In the genomic region with DNA sequence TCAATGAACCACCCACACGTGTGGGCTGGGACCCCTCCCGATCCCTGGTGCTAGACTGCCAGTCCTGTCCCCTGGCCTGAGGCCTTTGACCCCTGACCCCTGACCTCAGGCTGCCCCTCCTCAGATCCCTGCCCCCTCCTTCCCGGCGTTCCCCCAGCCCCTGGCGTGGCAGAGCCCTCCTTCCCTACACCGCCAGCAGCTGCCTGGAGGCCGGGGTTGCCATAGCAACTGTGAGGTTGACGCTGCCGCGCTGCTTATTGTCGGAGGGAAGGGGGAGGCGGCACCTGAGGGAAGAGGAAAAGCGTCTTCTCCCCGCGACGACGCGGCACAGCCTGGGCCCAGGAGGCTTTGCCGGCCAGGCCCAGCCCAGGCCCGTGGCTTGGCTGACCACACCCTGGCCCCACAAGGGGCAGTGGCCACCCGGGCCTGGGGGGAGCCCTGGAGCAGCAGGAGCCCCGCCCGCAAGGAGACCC, we compare ENCODE assay signal across 8 cellular contexts. TPM values are rescaled to one million over a fixed set of nuclear protein-coding genes. Genes with fewer than 3 reads are reported as not detected.
DNase-seq lines count a peak whose midpoint lies in the region; ATAC-seq, FAIRE-seq and TF ChIP-seq lines count a peak whose summit lies in the region.

No MANE protein-coding gene starts in this region.

- peaks cover 2 to 7% of the 10 kb centered on the region in 2 donors for H3K4me1 Mint-ChIP-seq in natural killer cell treated with Interleukin-12 subunit alpha and Interleukin-12 subunit beta and Interleukin-15 and Interleukin-18, amount 100 ng/mL, for 72 hours (ENCODE audit: low read depth in 2 of 2)
- H3K4me1 Mint-ChIP-seq in natural killer cell = peaks cover 0 to 12% of the 10 kb centered on the region in 2 donors
- peaks cover 13% of the 10 kb centered on the region for H3K4me1 Mint-ChIP-seq in activated naive CD4-positive, alpha-beta T cell treated with anti-CD3 and anti-CD28 coated beads for 36 hours (ENCODE audit: low read depth)

- in situ Hi-C loops in K562 (cut with MboI) = no loop called here
- in situ Hi-C loops in transverse colon (cut with MboI; ENCODE audit: low pct_ligation_motif_present in 1 of 4, low pct_unique_long_range_greater_than_20kb in 1 of 4, low sequenced_read_pairs in 3 of 4) = no loop called here

- intact Hi-C loops in natural killer cell (cut with micrococcal nuclease) (no loop called here), K562 (cut with micrococcal nuclease) (no loop called here), transverse colon (cut with DNase I; ENCODE audit: low total_unique reads) (no loop called here)
- intact Hi-C loops in activated naive CD4-positive, alpha-beta T cell treated with anti-CD3 and anti-CD28 coated beads for 36 hours (cut with micrococcal nuclease) = no loop called here

- no peaks in the 10 kb centered on the region for H3K9me3 Mint-ChIP-seq in natural killer cell treated with Interleukin-12 subunit alpha and Interleukin-12 subunit beta and Interleukin-15 and Interleukin-18, amount 100 ng/mL, for 72 hours
- no peaks in the 10 kb centered on the region for H3K9me3 Mint-ChIP-seq in natural killer cell
- H3K9me3 Mint-ChIP-seq in activated naive CD4-positive, alpha-beta T cell treated with anti-CD3 and anti-CD28 coated beads for 36 hours = no peaks in the 10 kb centered on the region

- no TSS peak for BruUV-seq in K562 (replicated peaks; lab: Mats Ljungman, UMichigan)

- no peaks in the 10 kb centered on the region for H3K36me3 Mint-ChIP-seq in natural killer cell treated with Interleukin-12 subunit alpha and Interleukin-12 subunit beta and Interleukin-15 and Interleukin-18, amount 100 ng/mL, for 72 hours
- H3K36me3 Mint-ChIP-seq in natural killer cell = no peaks in the 10 kb centered on the region
- H3K36me3 Mint-ChIP-seq in activated naive CD4-positive, alpha-beta T cell treated with anti-CD3 and anti-CD28 coated beads for 36 hours (ENCODE audit: low read depth) = no peaks in the 10 kb centered on the region

- H3K9ac ChIP-seq in K562 (ENCODE audit: insufficient read depth in 1 of 2, low read depth in 2 of 2, low read length in 2 of 2) = 0 out of 4 replicates have a peak overlapping the region, but pooled peaks of 1 of the 2 experiments have one; percentile 35

- WGBS in K562 (ENCODE audit: insufficient coverage, low coverage, missing lambda C conversion rate) = 4% methylated on average over 11 of the region's 23 CpGs
- 39% methylated on average over 20 of the region's 23 CpGs; no CpG with 5 or more reads in 1 of the 2 donors for WGBS in transverse colon (ENCODE audit: low coverage in 1 of 2), 2 donors

- no peak overlapping the region for H3K4me3 Mint-ChIP-seq in natural killer cell treated with Interleukin-12 subunit alpha and Interleukin-12 subunit beta and Interleukin-15 and Interleukin-18, amount 100 ng/mL, for 72 hours
- H3K4me3 Mint-ChIP-seq in natural killer cell = no peak overlapping the region
- H3K4me3 Mint-ChIP-seq in activated naive CD4-positive, alpha-beta T cell treated with anti-CD3 and anti-CD28 coated beads for 36 hours = no peak overlapping the region

- H3K9me3 ChIP-seq in K562 (replicated peaks; ENCODE audit: control insufficient read depth, insufficient read depth, low read depth, low read length) (no peaks in the 10 kb centered on the region), transverse colon (no peaks in the 10 kb centered on the region)

- POLR2A ChIA-PET in K562 (lab: Yijun Ruan, JAX) = no interaction called here

- H4K20me1 ChIP-seq in K562 (replicated peaks; ENCODE audit: control insufficient read depth, insufficient read depth, low read length) = no peaks in the 10 kb centered on the region

- peak; percentile 22 for DNase-seq in natural killer cell treated with Interleukin-12 subunit alpha and Interleukin-12 subunit beta and Interleukin-15 and Interleukin-18, amount 100 ng/mL, for 72 hours (ENCODE audit: low spot score)
- DNase-seq in natural killer cell (no peak), K562 (ENCODE audit: extremely low read depth in 1 of 4, low spot score in 3 of 4) (peak; percentile 50 to 67 (median 62)), kidney epithelial cell (ENCODE audit: low read depth) (peak; percentile 55), transverse colon (no peak)
- no peak for DNase-seq in activated naive CD4-positive, alpha-beta T cell treated with anti-CD3 and anti-CD28 coated beads for 36 hours

- TF ChIP-seq POLR2A in K562 (conservative IDR thresholded peaks at IDR 0.05) (no peak), transverse colon (IDR thresholded peaks at IDR 0.05) (no peak)

- no peak overlapping the region for H2AFZ ChIP-seq in K562 (ENCODE audit: low read depth, low read length)

- H3K9me1 ChIP-seq in K562 (ENCODE audit: control insufficient read depth, insufficient read depth, low read length) = no peaks in the 10 kb centered on the region

- H3K79me2 ChIP-seq in K562 (ENCODE audit: control insufficient read depth, insufficient read depth, low read length) = no peaks in the 10 kb centered on the region

- ATAC-seq in natural killer cell treated with Interleukin-12 subunit alpha and Interleukin-12 subunit beta and Interleukin-15 and Interleukin-18, amount 100 ng/mL, for 72 hours = no peak
- ATAC-seq in natural killer cell = no peak
- peak; percentile 87 for ATAC-seq in K562
- no peak for ATAC-seq in HG02885 (IDR thresholded peaks at IDR 0.05; ENCODE audit: poor library complexity, unreplicated experiment)
- ATAC-seq in GM18870 (IDR thresholded peaks at IDR 0.05; ENCODE audit: unreplicated experiment) = no peak

- H3K4me3 ChIP-seq in K562 (no peak overlapping the region), kidney epithelial cell (ENCODE audit: low read depth, low read length) (peak overlapping the region; percentile 46), transverse colon (no peak overlapping the region)

- H3K27ac Mint-ChIP-seq in natural killer cell treated with Interleukin-12 subunit alpha and Interleukin-12 subunit beta and Interleukin-15 and Interleukin-18, amount 100 ng/mL, for 72 hours = no peak overlapping the region
- H3K27ac Mint-ChIP-seq in natural killer cell = no peak overlapping the region
- no peak overlapping the region for H3K27ac Mint-ChIP-seq in activated naive CD4-positive, alpha-beta T cell treated with anti-CD3 and anti-CD28 coated beads for 36 hours

- H3K36me3 ChIP-seq in K562 (ENCODE audit: control insufficient read depth, insufficient read depth, low read length) (no peaks in the 10 kb centered on the region), kidney epithelial cell (ENCODE audit: control insufficient read depth, insufficient read depth, low read length) (no peaks in the 10 kb centered on the region), transverse colon (no peaks in the 10 kb centered on the region)

- H3K4me1 ChIP-seq in K562 (replicated peaks in 1 of 2; ENCODE audit: control insufficient read depth in 2 of 2, insufficient read depth in 2 of 2, low read length in 2 of 2) (peaks cover 0 to 28% of the 10 kb centered on the region in 2 experiments; a peak in 2 of 5 replicates), transverse colon (peaks cover 0 to 5% (median 0%) of the 10 kb centered on the region in 4 donors)

- TF ChIP-seq EP300 in K562 (IDR thresholded peaks at IDR 0.05; ENCODE audit: low read length) = no peak
- no peak for TF ChIP-seq EP300 in transverse colon (IDR thresholded peaks at IDR 0.05; ENCODE audit: low read depth)

- no peak overlapping the region for H3K27ac ChIP-seq in K562 (ENCODE audit: extremely low read depth, low read depth, low read length)
- H3K27ac ChIP-seq in transverse colon = no peak overlapping the region

- H3K27me3 ChIP-seq in K562 (ENCODE audit: control insufficient read depth in 2 of 2, insufficient read depth in 2 of 2, low read length in 2 of 2) (peaks cover 0 to 32% of the 10 kb centered on the region in 2 experiments; a peak in 2 of 5 replicates), kidney epithelial cell (ENCODE audit: control insufficient read depth, insufficient read depth, low read length) (no peaks in the 10 kb centered on the region), transverse colon (no peaks in the 10 kb centered on the region)

- no peak for FAIRE-seq in K562 (lab: Jason Lieb, UNC)

- CTCF ChIA-PET in K562 (lab: Yijun Ruan, JAX; ENCODE audit: low intra/inter-chr PET ratio) = no interaction called here
- CTCF ChIA-PET in activated naive CD4-positive, alpha-beta T cell treated with anti-CD3 and anti-CD28 coated beads for 36 hours (lab: Charles Lee) = no interaction called here

- peaks cover 0 to 3% of the 10 kb centered on the region in 2 donors for H3K27me3 Mint-ChIP-seq in natural killer cell treated with Interleukin-12 subunit alpha and Interleukin-12 subunit beta and Interleukin-15 and Interleukin-18, amount 100 ng/mL, for 72 hours
- H3K27me3 Mint-ChIP-seq in natural killer cell (ENCODE audit: low read depth in 2 of 2) = no peaks in the 10 kb centered on the region
- no peaks in the 10 kb centered on the region for H3K27me3 Mint-ChIP-seq in activated naive CD4-positive, alpha-beta T cell treated with anti-CD3 and anti-CD28 coated beads for 36 hours (ENCODE audit: low read depth)

- no peak for TF ChIP-seq RAD21 in K562 (CRISPR knock-in tag; conservative IDR thresholded peaks at IDR 0.05 in 1 of 2, IDR thresholded peaks at IDR 0.05 in 1 of 2)

- TF ChIP-seq CTCF in natural killer cell (IDR thresholded peaks at IDR 0.05) = no peak
- no peak for TF ChIP-seq CTCF in K562 (IDR thresholded peaks at IDR 0.05 in 2 of 3, conservative IDR thresholded peaks at IDR 0.05 in 1 of 3; ENCODE audit: insufficient read depth in 2 of 3, low read depth in 1 of 3, low read length in 3 of 3)
- no peak for TF ChIP-seq CTCF in kidney epithelial cell (IDR thresholded peaks at IDR 0.05; ENCODE audit: insufficient read depth, low read length, poor library complexity, severe bottlenecking)
- no peak for TF ChIP-seq CTCF in transverse colon (IDR thresholded peaks at IDR 0.05)

- H3K4me2 ChIP-seq in K562 (ENCODE audit: insufficient read depth, low read length) = no peak overlapping the region; the same call in 1 of the 2 replicates

RNA-seq across cellular contexts. Expression of a gene that starts 32.6 kb away (rescaled TPM):
- total RNA-seq in natural killer cell treated with Interleukin-12 subunit alpha and Interleukin-12 subunit beta and Interleukin-15 and Interleukin-18, amount 100 ng/mL, for 72 hours = not detected
- under 1 TPM in 1 of 3 donors, not detected in 2; 0.07 TPM for total RNA-seq in natural killer cell
- 0.21 and 0.37 TPM in 2 replicates for total RNA-seq in K562 (2011; cell fraction: chromatin; rRNA removed; ENCODE audit: low replicate concordance)
- 0.13 and 0.17 TPM in 2 replicates for total RNA-seq in K562 (2011; cell fraction: nucleolus; rRNA removed)
- 0.08 and 0.15 TPM in 2 replicates for total RNA-seq in K562 (2011; cell fraction: nucleoplasm; rRNA removed)
- total RNA-seq in K562 (2014; rRNA removed) = 0.04 TPM in 1 of 2 replicates, not detected in the other
- total RNA-seq in K562 (2014; rRNA removed; fragmentation: Illumina TruSeq; extraction: Trizol) = not detected in 2 replicates
- not detected in 2 replicates for total RNA-seq in K562 (2015; rRNA removed; fragmentation: Illumina TruSeq; extraction: Trizol)
- 0.07 and 0.13 TPM in 2 replicates for total RNA-seq in K562 (2021)
- polyA plus RNA-seq in K562 (2011; rRNA removed) = 0.01 TPM in 2 replicates
- 0.03 TPM in 2 replicates for polyA plus RNA-seq in K562 (2011; cell fraction: cytosol; rRNA removed)
- 0.07 and 0.18 TPM in 2 replicates for polyA plus RNA-seq in K562 (2011; cell fraction: nucleus; rRNA removed)
- 0.01 and 0.04 TPM in 2 replicates for polyA plus RNA-seq in K562 (2012)
- not detected in 2 replicates for polyA plus RNA-seq in K562 (2014; fragmentation: Illumina TruSeq; extraction: Trizol)
- not detected for polyA plus RNA-seq in K562 (2014; fragmentation: Nextera tagmentation; extraction: Ambion mirVana)
- polyA plus RNA-seq in K562 (2014; rRNA removed) = 0.03 TPM in 1 of 2 replicates, not detected in the other
- polyA minus RNA-seq in K562 (2011; rRNA and poly(A)+ RNA removed) = not detected in 2 replicates
- 0.10 TPM in 1 of 2 replicates, not detected in the other for polyA minus RNA-seq in K562 (2011; cell fraction: cytosol; rRNA and poly(A)+ RNA removed)
- under 0.01 and 0.13 TPM in 2 replicates for polyA minus RNA-seq in K562 (2011; cell fraction: nucleus; rRNA and poly(A)+ RNA removed)
- total RNA-seq in kidney epithelial cell = 3.8 and 6.0 TPM in 2 replicates
- 10 to 100 TPM in 1 of 4 donors, 1 to 10 TPM in 3; 2.7 to 30.3 (median 6.3) TPM for total RNA-seq in transverse colon
- total RNA-seq in activated naive CD4-positive, alpha-beta T cell treated with anti-CD3 and anti-CD28 coated beads for 36 hours = under 1 TPM; 0.07 TPM

RNA-seq across cellular contexts. Expression of a gene that starts 32.7 kb away (rescaled TPM):
- total RNA-seq in natural killer cell treated with Interleukin-12 subunit alpha and Interleukin-12 subunit beta and Interleukin-15 and Interleukin-18, amount 100 ng/mL, for 72 hours = not detected
- total RNA-seq in natural killer cell (not detected), K562 (2014; rRNA removed) (not detected in 2 replicates), K562 (2014; rRNA removed; fragmentation: Illumina TruSeq; extraction: Trizol) (not detected in 2 replicates), K562 (2015; rRNA removed; fragmentation: Illumina TruSeq; extraction: Trizol) (not detected in 2 replicates), K562 (2021) (not detected in 2 replicates), kidney epithelial cell (not detected in 2 replicates), transverse colon (not detected)
- not detected in 2 replicates for total RNA-seq in K562 (2011; cell fraction: chromatin; rRNA removed; ENCODE audit: low replicate concordance)
- total RNA-seq in K562 (2011; cell fraction: nucleolus; rRNA removed) = not detected in 2 replicates
- not detected in 2 replicates for total RNA-seq in K562 (2011; cell fraction: nucleoplasm; rRNA removed)
- polyA plus RNA-seq in K562 (2011; rRNA removed) (not detected in 2 replicates), K562 (2014; fragmentation: Illumina TruSeq; extraction: Trizol) (not detected in 2 replicates), K562 (2014; fragmentation: Nextera tagmentation; extraction: Ambion mirVana) (not detected), K562 (2014; rRNA removed) (not detected in 2 replicates)
- not detected in 2 replicates for polyA plus RNA-seq in K562 (2011; cell fraction: cytosol; rRNA removed)
- not detected in 2 replicates for polyA plus RNA-seq in K562 (2011; cell fraction: nucleus; rRNA removed)
- not detected in 2 replicates for polyA plus RNA-seq in K562 (2012)
- polyA minus RNA-seq in K562 (2011; rRNA and poly(A)+ RNA removed) = not detected in 2 replicates
- not detected in 2 replicates for polyA minus RNA-seq in K562 (2011; cell fraction: cytosol; rRNA and poly(A)+ RNA removed)
- polyA minus RNA-seq in K562 (2011; cell fraction: nucleus; rRNA and poly(A)+ RNA removed) = not detected in 2 replicates
- not detected for total RNA-seq in activated naive CD4-positive, alpha-beta T cell treated with anti-CD3 and anti-CD28 coated beads for 36 hours

Comparison
In these comparisons a context has a peak if more than half of its experiments do, and no peak if none do; other contexts are left out.
1. DNase-seq: peak in natural killer cell treated with Interleukin-12 subunit alpha and Interleukin-12 subunit beta and Interleukin-15 and Interleukin-18, amount 100 ng/mL, for 72 hours (single experiment), K562 (4 of 4) and kidney epithelial cell (single experiment); none in natural killer cell (single experiment), transverse colon (single experiment) and activated naive CD4-positive, alpha-beta T cell treated with anti-CD3 and anti-CD28 coated beads for 36 hours (single experiment).